9 cellular contexts compared by ENCODE assay signal in genomic region chr14:64760146-64760755, GRCh38. TPM values are rescaled to one million over a fixed set of nuclear protein-coding genes. Genes with fewer than 3 reads are reported as not detected.
A peak's percentile ranks its signal among the peaks of the same experiment; 100 is the strongest.
DNase-seq lines count a peak whose midpoint lies in the region; ATAC-seq, FAIRE-seq and TF ChIP-seq lines count a peak whose summit lies in the region.
"Had no signal": no experiment of that assay in that cellular context is flagged by ENCODE, and none has a peak within 500 bp of the region (broad histone marks: within the 10 kb centered on the region; RNA-seq: fewer than 3 reads in every experiment).

No MANE protein-coding gene starts in this region.

- ATAC-seq in esophagus mucosa: no peak

- H2AFZ ChIP-seq in neural cell (ENCODE audit: low read depth, low read length): no peak overlapping the region

- H3K9me2 ChIP-seq in neural cell (ENCODE audit: insufficient read depth, low read length): no peaks in the 10 kb centered on the region

- DNase-seq in DMS153 treated with DMSO at 0.1 percent for 48 hours (lab: John Stamatoyannopoulos, UW; ENCODE audit: unreplicated experiment) (peak; percentile 3), DMS153 (lab: John Stamatoyannopoulos, UW) (no peak), NCI-H1694 treated with DMSO at 0.1 percent for 48 hours (lab: John Stamatoyannopoulos, UW) (peak; percentile 56), endothelial cell (ENCODE audit: low spot score) (peak; percentile 79), RCC 7860 (ENCODE audit: low spot score) (no peak)
- DNase-seq in activated CD4-positive, alpha-beta T cell treated with anti-CD3 and anti-CD28 coated beads, Interleukin-2, amount 50 U/mL, for 4 hours: peak; percentile 46 to 51

- no peak overlapping the region for H3K4me3 Mint-ChIP-seq in endothelial cell (ENCODE audit: unreplicated experiment)

- H3K36me3 ChIP-seq in neural cell (ENCODE audit: insufficient read depth, low read length): no peaks in the 10 kb centered on the region

- no peak for FAIRE-seq in RCC 7860 (lab: Jason Lieb, UNC)
- FAIRE-seq: A204.1 had no signal

- H3K36me3 Mint-ChIP-seq in endothelial cell (ENCODE audit: low read depth, unreplicated experiment): no peaks in the 10 kb centered on the region

- no peaks in the 10 kb centered on the region for H3F3A ChIP-seq in neural cell (ENCODE audit: insufficient read depth, low read length, poor library complexity, severe bottlenecking)

- no peak overlapping the region for H3K27ac ChIP-seq in neural cell (ENCODE audit: low read length)

- no peak for TF ChIP-seq EP300 in neural cell (conservative IDR thresholded peaks at IDR 0.05; ENCODE audit: poor library complexity, severe bottlenecking)

- H3K27me3 Mint-ChIP-seq in endothelial cell (ENCODE audit: unreplicated experiment): peaks cover 11% of the 10 kb centered on the region

- peak; percentile 12 for TF ChIP-seq RAD21 in neural cell (conservative IDR thresholded peaks at IDR 0.05)

- H3K9me3 ChIP-seq in neural cell (ENCODE audit: low read length): no peaks in the 10 kb centered on the region

- peaks cover 15% of the 10 kb centered on the region for H3K4me1 Mint-ChIP-seq in endothelial cell (ENCODE audit: unreplicated experiment)

- H3K9me3 Mint-ChIP-seq in endothelial cell (ENCODE audit: unreplicated experiment): no peaks in the 10 kb centered on the region

- no peak overlapping the region for H3K4me2 ChIP-seq in neural cell (ENCODE audit: low read length)

- H3K27ac Mint-ChIP-seq in endothelial cell (ENCODE audit: unreplicated experiment): no peak overlapping the region

- peak; percentile 83 for TF ChIP-seq CTCF in endothelial cell (IDR thresholded peaks at IDR 0.05; ENCODE audit: unreplicated experiment)
- peak; percentile 31 for TF ChIP-seq CTCF in neural cell (IDR thresholded peaks at IDR 0.05; ENCODE audit: poor library complexity, severe bottlenecking)

- H3K27me3 ChIP-seq in neural cell (ENCODE audit: insufficient read depth, low read depth, low read length): no peaks in the 10 kb centered on the region

- no peak overlapping the region for H3K4me3 ChIP-seq in neural cell (ENCODE audit: low read length)

- H3K79me2 ChIP-seq in neural cell (replicated peaks; ENCODE audit: insufficient read depth, low read length): no peaks in the 10 kb centered on the region

- no peaks in the 10 kb centered on the region for H4K20me1 ChIP-seq in neural cell (ENCODE audit: insufficient read depth)

- H3K9ac ChIP-seq in neural cell (ENCODE audit: low read length): no peak overlapping the region

TF ChIP-seq in neural cell, 6 proteins besides CTCF, POLR2A, EP300 and RAD21:
- TF ChIP-seq MXI1 (conservative IDR thresholded peaks at IDR 0.05; ENCODE audit: poor library complexity, severe bottlenecking) (no peak), POLR2AphosphoS5 (IDR thresholded peaks at IDR 0.05) (no peak), EZH2 (IDR thresholded peaks at IDR 0.05; ENCODE audit: borderline replicate concordance, insufficient read depth, low read length, poor library complexity, severe bottlenecking) (no peak), TAF1 (IDR thresholded peaks at IDR 0.05; ENCODE audit: low read depth) (no peak), SMC3 (conservative IDR thresholded peaks at IDR 0.05; ENCODE audit: poor library complexity) (no peak)
TF ChIP-seq in neural cell: peak in this region for 0.

RNA-seq across cellular contexts. Expression of gene PLEKHG3, which starts 56.0 kb away (rescaled TPM):
- total RNA-seq in endothelial cell (ENCODE audit: unreplicated experiment): 31.4 TPM
- polyA plus RNA-seq in neural cell: 15.8 and 27.3 TPM in 2 replicates
- polyA minus RNA-seq in neural cell: 25.6 and 27.3 TPM in 2 replicates
- total RNA-seq in esophagus mucosa: 62.9 TPM

Comparison
In these comparisons a context has a peak if more than half of its experiments do, and no peak if none do; other contexts are left out.
1. DNase-seq: peak in DMS153 treated with DMSO at 0.1 percent for 48 hours (single experiment), NCI-H1694 treated with DMSO at 0.1 percent for 48 hours (single experiment), activated CD4-positive, alpha-beta T cell treated with anti-CD3 and anti-CD28 coated beads, Interleukin-2, amount 50 U/mL, for 4 hours (2 of 2) and endothelial cell (single experiment); none in DMS153 (single experiment) and RCC 7860 (single experiment).